ENCODE assay signal across 8 cellular contexts in the genomic region with DNA sequence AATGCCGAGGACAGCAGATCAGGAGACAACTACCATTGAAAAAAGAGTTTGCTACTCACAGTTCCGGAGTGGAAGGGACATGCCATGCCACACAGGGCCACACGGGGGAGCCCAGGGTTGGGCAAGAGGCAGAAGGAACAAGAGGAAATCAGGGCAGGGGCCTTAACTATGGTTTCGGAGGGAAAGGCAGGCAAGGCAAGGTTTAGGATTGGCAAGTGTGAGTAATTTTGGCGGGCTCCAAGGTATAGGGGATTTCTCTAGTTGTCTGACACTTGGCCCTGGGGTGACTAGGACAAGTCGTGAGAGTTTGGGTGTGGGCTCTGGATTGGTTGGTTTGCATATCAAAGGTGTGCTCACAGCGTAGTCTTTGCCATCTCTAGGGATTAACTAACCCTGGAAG. TPM values are rescaled to one million over a fixed set of nuclear protein-coding genes. Genes with fewer than 3 reads are reported as not detected.
A peak's percentile ranks its signal among the peaks of the same experiment; 100 is the strongest.
DNase-seq lines count a peak whose midpoint lies in the region; ATAC-seq and TF ChIP-seq lines count a peak whose summit lies in the region.

No MANE protein-coding gene starts in this region.

- H2AK5ac ChIP-seq in mesendoderm (ENCODE audit: low read length): no peak overlapping the region

- no peaks in the 10 kb centered on the region for H3K9me3 Mint-ChIP-seq in activated CD4-positive, alpha-beta T cell treated with anti-CD3 and anti-CD28 coated beads for 36 hours (ENCODE audit: low read depth)

- no peak overlapping the region for H3K23ac ChIP-seq in mesendoderm (ENCODE audit: low read length)

- no peak overlapping the region for H3K4me2 ChIP-seq in mesendoderm (ENCODE audit: low read length)

- peaks cover 6% of the 10 kb centered on the region for H3K4me1 Mint-ChIP-seq in activated CD4-positive, alpha-beta T cell treated with anti-CD3 and anti-CD28 coated beads for 36 hours

- H3K9ac ChIP-seq in colonic mucosa (ENCODE audit: low read depth in 2 of 2, low read length in 2 of 2) (no peak overlapping the region), mesendoderm (ENCODE audit: low read length) (no peak overlapping the region)

- no peaks in the 10 kb centered on the region for H3K36me3 Mint-ChIP-seq in activated CD4-positive, alpha-beta T cell treated with anti-CD3 and anti-CD28 coated beads for 36 hours (ENCODE audit: low read depth)

- no peak overlapping the region for H3K18ac ChIP-seq in mesendoderm (ENCODE audit: low read length)

- no peak overlapping the region for H3K4me3 Mint-ChIP-seq in activated CD4-positive, alpha-beta T cell treated with anti-CD3 and anti-CD28 coated beads for 36 hours

- POLR2A ChIA-PET in activated CD4-positive, alpha-beta T cell treated with anti-CD3 and anti-CD28 coated beads for 36 hours (lab: Charles Lee): no interaction called here

- H3K27ac Mint-ChIP-seq in activated CD4-positive, alpha-beta T cell treated with anti-CD3 and anti-CD28 coated beads for 36 hours: no peak overlapping the region

- H3K9me3 ChIP-seq in colonic mucosa: no peaks in the 10 kb centered on the region

- H3K79me1 ChIP-seq in mesendoderm (ENCODE audit: low read length): no peaks in the 10 kb centered on the region

- H3K79me2 ChIP-seq in mesendoderm (ENCODE audit: control insufficient read depth, insufficient read depth, low read length): no peaks in the 10 kb centered on the region

- H3K27ac ChIP-seq in colonic mucosa (no peak overlapping the region), mesendoderm (ENCODE audit: low read depth, low read length) (no peak overlapping the region)

- H2BK120ac ChIP-seq in mesendoderm (ENCODE audit: low read depth, low read length): no peak overlapping the region

- no peak overlapping the region for H3K4ac ChIP-seq in mesendoderm (ENCODE audit: low read depth, low read length)

- H3K27me3 ChIP-seq in colonic mucosa: no peaks in the 10 kb centered on the region
- no peaks in the 10 kb centered on the region for H3K27me3 ChIP-seq in mesendoderm (ENCODE audit: insufficient read depth, low read length, poor library complexity)

- CTCF ChIA-PET in activated CD4-positive, alpha-beta T cell treated with anti-CD3 and anti-CD28 coated beads for 36 hours (lab: Charles Lee): interaction anchor here (0.7 to 2.0 kb wide), 4 partner anchors 10 to 607 kb away, joined by 3 to 5 read pairs (median 4); no protein-coding TSS in a partner anchor

- TF ChIP-seq CTCF in colonic mucosa (IDR thresholded peaks at IDR 0.05): peak; percentile 77

- no peak overlapping the region for H4K5ac ChIP-seq in mesendoderm (ENCODE audit: low read length)

- DNase-seq in ELR (ENCODE audit: low read depth) (peak; percentile 62), MV-4-11 (lab: John Stamatoyannopoulos, UW) (peak; percentile 31), colonic mucosa (peak; percentile 79), mesendoderm (peak; percentile 83)
- peak; percentile 82 for DNase-seq in activated CD4-positive, alpha-beta T cell treated with anti-CD3 and anti-CD28 coated beads for 36 hours
- peak; percentile 45 to 53 for DNase-seq in stimulated activated CD8-positive, alpha-beta memory T cell treated with anti-CD3 and anti-CD28 coated beads, Interleukin-7, amount 100 ng/mL, for 48 hours (ENCODE audit: extremely low read depth in 1 of 2, low read depth in 1 of 2)
- no peak for DNase-seq in NK-92 treated with Interleukin-12 subunit alpha and Interleukin-12 subunit beta, amount 100 ng/mL, for 24 hours (lab: John Stamatoyannopoulos, UW)

- intact Hi-C loops in activated CD4-positive, alpha-beta T cell treated with anti-CD3 and anti-CD28 coated beads for 36 hours (cut with DNase I, micrococcal nuclease): loop anchor here in 1 of 2 experiments (10.0 kb wide), 2 partner anchors 560 to 580 kb away; no protein-coding TSS in a partner anchor
- intact Hi-C loops in colonic mucosa (cut with DNase I): loop anchor here (5.0 kb wide), 2 partner anchors 298 to 528 kb away; no protein-coding TSS in a partner anchor

- H3K36me3 ChIP-seq in colonic mucosa (no peaks in the 10 kb centered on the region), mesendoderm (ENCODE audit: control insufficient read depth, insufficient read depth, low read length) (no peaks in the 10 kb centered on the region)

- peak; percentile 46 for ATAC-seq in activated CD4-positive, alpha-beta T cell treated with anti-CD3 and anti-CD28 coated beads for 36 hours
- no peak for ATAC-seq in GM18858 (IDR thresholded peaks at IDR 0.05; ENCODE audit: unreplicated experiment)

- H3K4me1 ChIP-seq in colonic mucosa: no peaks in the 10 kb centered on the region
- no peaks in the 10 kb centered on the region for H3K4me1 ChIP-seq in mesendoderm (ENCODE audit: control insufficient read depth, low read depth, low read length)

- H4K8ac ChIP-seq in mesendoderm (ENCODE audit: low read depth, low read length): no peak overlapping the region

- H3K56ac ChIP-seq in mesendoderm (ENCODE audit: low read length): no peak overlapping the region

- WGBS in mesendoderm (ENCODE audit: extremely low coverage, insufficient coverage, low lambda C conversion rate): no CpG with 5 or more reads among the region's 7 CpGs

- H2BK15ac ChIP-seq in mesendoderm (replicated peaks; ENCODE audit: low read depth): no peak overlapping the region

- no peak overlapping the region for H3K4me3 ChIP-seq in colonic mucosa
- H3K4me3 ChIP-seq in mesendoderm (ENCODE audit: low read length): no peak overlapping the region

- peaks cover 6% of the 10 kb centered on the region for H3K27me3 Mint-ChIP-seq in activated CD4-positive, alpha-beta T cell treated with anti-CD3 and anti-CD28 coated beads for 36 hours

- no peak overlapping the region for H2BK5ac ChIP-seq in mesendoderm (ENCODE audit: low read length)

RNA-seq across cellular contexts. Expression of a gene that starts 27.0 kb away (rescaled TPM):
- total RNA-seq in activated CD4-positive, alpha-beta T cell treated with anti-CD3 and anti-CD28 coated beads for 36 hours: under 1 TPM; 0.60 to 0.71 TPM
- 1 to 10 TPM; 2.1 to 5.5 TPM for total RNA-seq in colonic mucosa
- polyA plus RNA-seq in mesendoderm (2013, experiment 1 of 2): 7.6 TPM
- 7.0 TPM for polyA plus RNA-seq in mesendoderm (2013, experiment 2 of 2)

RNA-seq across cellular contexts. Expression of a gene that starts 28.8 kb away (rescaled TPM):
- total RNA-seq in activated CD4-positive, alpha-beta T cell treated with anti-CD3 and anti-CD28 coated beads for 36 hours: 10 to 100 TPM; 20.4 to 29.2 TPM
- total RNA-seq in colonic mucosa: 1 to 10 TPM; 2.2 to 2.5 TPM
- 2.2 TPM for polyA plus RNA-seq in mesendoderm (2013, experiment 1 of 2)
- 1.7 TPM for polyA plus RNA-seq in mesendoderm (2013, experiment 2 of 2)

Comparison
In these comparisons a context has a peak if more than half of its experiments do, and no peak if none do; other contexts are left out.
1. RNA of a gene that starts 28.8 kb away (total RNA-seq): 20.4 to 29.2 TPM in activated CD4-positive, alpha-beta T cell treated with anti-CD3 and anti-CD28 coated beads for 36 hours; 2.2 to 2.5 TPM in colonic mucosa; every median in the first group is over 4 times any median in the second.